Comparison of ENCODE assay signal across 8 cellular contexts in the genomic region with DNA sequence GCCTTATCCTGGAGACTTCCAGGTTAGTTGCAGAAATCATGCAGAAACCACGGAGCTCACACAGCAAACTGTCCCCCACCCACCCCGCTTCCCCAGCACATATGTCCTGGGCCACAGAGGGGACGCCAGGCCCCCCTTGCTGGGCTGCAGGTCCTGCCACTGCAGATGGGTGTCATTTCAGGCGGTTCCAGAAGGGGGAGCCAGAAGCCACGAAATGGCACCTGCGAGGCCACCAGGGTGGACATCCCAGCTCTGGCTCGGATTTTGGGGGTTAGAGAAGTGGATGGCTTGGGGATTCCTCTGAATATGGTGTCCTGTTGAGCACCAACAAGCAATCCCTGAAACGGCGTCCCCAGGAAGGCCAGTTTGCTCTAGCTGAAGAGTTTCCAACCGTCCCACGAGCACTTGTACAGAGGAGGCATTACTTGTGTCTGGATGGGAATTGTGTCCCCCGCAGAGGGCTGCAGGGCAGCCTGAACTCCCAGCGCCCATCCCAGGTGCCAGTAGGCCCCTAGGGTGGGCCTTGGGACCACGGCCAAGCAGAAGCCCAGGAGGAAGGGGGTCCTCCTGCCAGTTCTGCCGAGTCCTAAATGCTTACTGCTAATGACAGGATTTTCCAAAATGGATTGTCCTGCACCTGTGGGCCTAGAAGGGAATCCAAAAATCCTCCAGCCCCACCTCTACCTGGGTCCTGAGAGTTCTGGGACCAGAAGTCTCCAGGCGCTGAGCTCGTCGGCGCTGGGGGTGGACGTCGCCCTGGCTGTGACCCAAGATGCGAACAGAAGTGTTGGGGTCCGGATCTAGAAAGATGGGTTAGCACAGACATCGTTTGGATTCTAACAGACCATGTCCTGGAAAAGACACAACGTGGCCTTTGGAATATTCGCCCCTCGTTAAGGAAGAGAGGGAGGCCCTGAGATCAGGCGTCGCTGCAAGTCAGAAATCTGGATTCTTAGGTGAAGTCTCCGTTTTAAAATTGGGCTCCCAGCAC. TPM values are rescaled to one million over a fixed set of nuclear protein-coding genes. Genes with fewer than 3 reads are reported as not detected.
A peak's percentile ranks its signal among the peaks of the same experiment; 100 is the strongest.
DNase-seq lines count a peak whose midpoint lies in the region; ATAC-seq and TF ChIP-seq lines count a peak whose summit lies in the region.

No MANE protein-coding gene starts in this region.

- H3K27ac Mint-ChIP-seq in Caco-2 (ENCODE audit: unreplicated experiment) = no peak overlapping the region
- H3K27ac Mint-ChIP-seq in activated T-cell treated with anti-CD3 and anti-CD28 coated beads, Interleukin-2, amount 50 U/mL, for 72 hours = no peak overlapping the region

- intact Hi-C loops in Caco-2 (cut with micrococcal nuclease; ENCODE audit: unreplicated experiment) = loop anchor here (1.0 kb wide), 2 partner anchors 147 to 263 kb away; no protein-coding TSS in a partner anchor
- intact Hi-C loops in ovary (cut with DNase I) = loop anchor here (2.0 to 5.0 kb wide), 4 partner anchors 146 to 261 kb away; no protein-coding TSS in a partner anchor

- CTCF ChIA-PET in Caco-2 (lab: Charles Lee) = no interaction called here

- H3K9me3 ChIP-seq in Caco-2 (no peaks in the 10 kb centered on the region), ovary (no peaks in the 10 kb centered on the region)

- H3K4me3 Mint-ChIP-seq in Caco-2 (ENCODE audit: unreplicated experiment) = no peak overlapping the region
- H3K4me3 Mint-ChIP-seq in activated T-cell treated with anti-CD3 and anti-CD28 coated beads, Interleukin-2, amount 50 U/mL, for 72 hours = no peak overlapping the region

- DNase-seq in Caco-2 (peak; percentile 42 to 63), NOMO-1 treated with DMSO at 0.1 percent for 48 hours (lab: John Stamatoyannopoulos, UW; ENCODE audit: unreplicated experiment) (peak; percentile 22), foreskin keratinocyte (no peak), ovary (peak; percentile 57 to 83 (median 80))
- DNase-seq in activated T-cell treated with anti-CD3 and anti-CD28 coated beads, Interleukin-2, amount 50 U/mL, for 72 hours = peak; percentile 78

- TF ChIP-seq CTCF in Caco-2 (IDR thresholded peaks at IDR 0.05; ENCODE audit: insufficient read depth in 1 of 2, low read depth in 1 of 2, low read length in 1 of 2, severe bottlenecking in 1 of 2, unreplicated experiment in 1 of 2) = peak; percentile 59
- peak; percentile 81 for TF ChIP-seq CTCF in foreskin keratinocyte (conservative IDR thresholded peaks at IDR 0.05)
- TF ChIP-seq CTCF in ovary (IDR thresholded peaks at IDR 0.05) = peak; percentile 62 to 81 (median 71)

- no peak overlapping the region for H3K4me3 ChIP-seq in Caco-2 (ENCODE audit: low read depth, low read length)
- H3K4me3 ChIP-seq in ovary = no peak overlapping the region

- no peak overlapping the region for H3K27ac ChIP-seq in foreskin keratinocyte
- no peak overlapping the region for H3K27ac ChIP-seq in ovary

- WGBS in ovary, 3 donors = 49 to 56% (median 56%) methylated on average over 29 to 30 of the region's 30 CpGs

- H3K27me3 ChIP-seq in Caco-2 (replicated peaks; ENCODE audit: control insufficient read depth, insufficient read depth, low read length) (no peaks in the 10 kb centered on the region), foreskin keratinocyte (peaks cover 7% of the 10 kb centered on the region), ovary (no peaks in the 10 kb centered on the region)

- H3K4me1 ChIP-seq in Caco-2 = no peaks in the 10 kb centered on the region
- no peaks in the 10 kb centered on the region for H3K4me1 ChIP-seq in foreskin keratinocyte
- peaks cover 6% of the 10 kb centered on the region for H3K4me1 ChIP-seq in ovary (ENCODE audit: insufficient read depth)

- BruUV-seq in Caco-2 (replicated peaks; lab: Mats Ljungman, UMichigan) = no TSS peak

- no peak for TF ChIP-seq EP300 in ovary (IDR thresholded peaks at IDR 0.05)

- no peak for TF ChIP-seq POLR2A in ovary (IDR thresholded peaks at IDR 0.05)

- POLR2A ChIA-PET in Caco-2 (lab: Charles Lee) = no interaction called here

- H3K27me3 Mint-ChIP-seq in Caco-2 (ENCODE audit: insufficient read depth, unreplicated experiment) = peaks cover 4% of the 10 kb centered on the region
- no peaks in the 10 kb centered on the region for H3K27me3 Mint-ChIP-seq in activated T-cell treated with anti-CD3 and anti-CD28 coated beads, Interleukin-2, amount 50 U/mL, for 72 hours (ENCODE audit: low read depth)

- ATAC-seq in GM21423 (IDR thresholded peaks at IDR 0.05; ENCODE audit: unreplicated experiment) (peak; percentile 47), foreskin keratinocyte (peak; percentile 41), GM18873 (IDR thresholded peaks at IDR 0.05; ENCODE audit: low FRiP score, unreplicated experiment) (no peak), GM21825 (IDR thresholded peaks at IDR 0.05; ENCODE audit: unreplicated experiment) (no peak)
- peak; percentile 56 to 57 for ATAC-seq in activated T-cell treated with anti-CD3 and anti-CD28 coated beads, Interleukin-2, amount 50 U/mL, for 72 hours (replicated peaks in 1 of 2)

- peaks cover 5% of the 10 kb centered on the region for H3K36me3 Mint-ChIP-seq in Caco-2 (ENCODE audit: insufficient read depth, unreplicated experiment)
- peaks cover 0 to 7% of the 10 kb centered on the region in 2 donors for H3K36me3 Mint-ChIP-seq in activated T-cell treated with anti-CD3 and anti-CD28 coated beads, Interleukin-2, amount 50 U/mL, for 72 hours (ENCODE audit: insufficient read depth in 2 of 2)

- H3K36me3 ChIP-seq in Caco-2 (ENCODE audit: control insufficient read depth, insufficient read depth, low read length) (no peaks in the 10 kb centered on the region), ovary (no peaks in the 10 kb centered on the region)

- no peaks in the 10 kb centered on the region for H3K9me3 Mint-ChIP-seq in Caco-2 (ENCODE audit: unreplicated experiment)
- H3K9me3 Mint-ChIP-seq in activated T-cell treated with anti-CD3 and anti-CD28 coated beads, Interleukin-2, amount 50 U/mL, for 72 hours = no peaks in the 10 kb centered on the region

- peaks cover 5% of the 10 kb centered on the region for H3K4me1 Mint-ChIP-seq in Caco-2 (ENCODE audit: low read depth, unreplicated experiment)
- H3K4me1 Mint-ChIP-seq in activated T-cell treated with anti-CD3 and anti-CD28 coated beads, Interleukin-2, amount 50 U/mL, for 72 hours (ENCODE audit: low read depth) = peaks cover 20% of the 10 kb centered on the region

RNA-seq across cellular contexts. Expression of a gene that starts 14.6 kb away (rescaled TPM):
- total RNA-seq in Caco-2 (2022) = 0.66 and 1.0 TPM in 2 replicates
- total RNA-seq in activated T-cell treated with anti-CD3 and anti-CD28 coated beads, Interleukin-2, amount 50 U/mL, for 72 hours = 10 to 100 TPM; 70.4 to 86.0 TPM
- 4.4 and 7.3 TPM in 2 replicates for total RNA-seq in foreskin keratinocyte
- polyA plus RNA-seq in foreskin keratinocyte = 4.3 and 6.8 TPM in 2 replicates
- 10 to 100 TPM; 10.2 to 28.3 (median 12.3) TPM for total RNA-seq in ovary
- polyA plus RNA-seq in ovary = 10 to 100 TPM in 1 of 2 donors, 1 to 10 TPM in 1; 8.4 to 12.2 TPM

Comparison
In these comparisons a context has a peak if more than half of its experiments do, and no peak if none do; other contexts are left out.
1. DNase-seq: peak in Caco-2 (2 of 2), NOMO-1 treated with DMSO at 0.1 percent for 48 hours (single experiment), activated T-cell treated with anti-CD3 and anti-CD28 coated beads, Interleukin-2, amount 50 U/mL, for 72 hours (2 of 2) and ovary (5 of 5); none in foreskin keratinocyte (0 of 2).
2. ATAC-seq: peak in GM21423 (single experiment), activated T-cell treated with anti-CD3 and anti-CD28 coated beads, Interleukin-2, amount 50 U/mL, for 72 hours (2 of 2) and foreskin keratinocyte (single experiment); none in GM18873 (single experiment) and GM21825 (single experiment).
3. Peak in every context shown above with its lines, with median percentiles within 50 percentile points of each other: CTCF ChIP-seq.